ENCODE assay signal across 24 cellular contexts in the genomic region with DNA sequence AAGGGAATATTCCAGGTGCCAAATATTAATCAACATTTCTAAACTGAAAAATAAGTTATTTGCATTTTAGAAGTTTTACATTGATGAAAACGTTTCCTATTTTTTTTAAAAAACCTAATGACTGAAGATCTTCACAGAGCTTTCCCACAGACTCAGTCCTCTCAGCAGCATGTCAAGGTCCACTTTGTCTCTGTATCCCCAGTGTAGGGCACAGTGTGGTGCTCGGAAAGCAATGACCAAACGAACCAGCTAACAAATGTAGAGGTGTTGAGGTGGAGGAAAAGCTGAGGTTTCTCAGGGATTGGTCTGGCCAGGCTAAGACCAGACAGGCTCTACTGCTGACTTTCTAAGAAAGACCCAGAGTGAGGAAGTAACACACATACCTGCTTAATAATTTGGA.
"Had no signal": no experiment of that assay in that cellular context is flagged by ENCODE, and none has a peak within 500 bp of the region (broad histone marks: within the 10 kb centered on the region; RNA-seq: fewer than 3 reads in every experiment).

No MANE protein-coding gene starts in this region.

- DNase-seq: activated CD4-positive, alpha-beta memory T cell treated with anti-CD3 and anti-CD28 coated beads for 36 hours; activated CD4-positive, alpha-beta T cell treated with anti-CD3 and anti-CD28 coated beads for 1 hour; activated CD4-positive, alpha-beta T cell treated with anti-CD3 and anti-CD28 coated beads, Interleukin-2, amount 10 ng/mL, durations not matched to agents 24 days and 14 days; activated CD8-positive, alpha-beta memory T cell treated with anti-CD3 and anti-CD28 coated beads for 24 hours; activated gamma-delta T cell; activated T-cell treated with anti-CD3 and anti-CD28 coated beads, Interleukin-2, amount 50 U/mL, for 48 hours; brain microvascular endothelial cell; KBM-7; NCI-H1048; NCI-H1417; NCI-H1930; NCI-H2171 treated with DMSO at 0.1 percent for 48 hours; NCI-H226; NCI-H526; PC-3; SHP77 had no signal

- H3K36me3 Mint-ChIP-seq: activated CD4-positive, alpha-beta memory T cell treated with anti-CD3 and anti-CD28 coated beads for 36 hours; activated naive CD8-positive, alpha-beta T cell had no signal

- H3K27ac ChIP-seq: brain microvascular endothelial cell, cardiac muscle cell, SJSA1 had no signal

- H3K27ac Mint-ChIP-seq: activated CD4-positive, alpha-beta memory T cell treated with anti-CD3 and anti-CD28 coated beads for 36 hours; activated CD4-positive, alpha-beta T cell treated with anti-CD3 and anti-CD28 coated beads, Interleukin-2, amount 10 ng/mL, durations not matched to agents 24 days and 14 days; activated naive CD4-positive, alpha-beta T cell treated with anti-CD3 and anti-CD28 coated beads for 36 hours; activated naive CD8-positive, alpha-beta T cell; activated T-helper 17 cell treated with anti-CD3 and anti-CD28 coated beads, Interleukin-2, amount 50 U/mL, for 72 hours; T-helper 1 cell treated with Interleukin-12 subunit alpha and Interleukin-12 subunit beta and Interleukin-4 antibody, amounts not matched to agents 30 μg/mL and 1 μg/mL, for 36 hours; WTC11 had no signal

- ATAC-seq: activated T-helper 17 cell treated with anti-CD3 and anti-CD28 coated beads, Interleukin-2, amount 50 U/mL, for 72 hours; PC-3; WTC11 had no signal

- H3K4me3 ChIP-seq: cardiac muscle cell, SJSA1 had no signal

- H3K4me1 Mint-ChIP-seq: activated T-helper 17 cell treated with anti-CD3 and anti-CD28 coated beads, Interleukin-2, amount 50 U/mL, for 72 hours had no signal

- H3K4me3 Mint-ChIP-seq: activated CD4-positive, alpha-beta T cell treated with anti-CD3 and anti-CD28 coated beads, Interleukin-2, amount 10 ng/mL, durations not matched to agents 24 days and 14 days; activated naive CD8-positive, alpha-beta T cell; activated T-helper 17 cell treated with anti-CD3 and anti-CD28 coated beads, Interleukin-2, amount 50 U/mL, for 72 hours; T-helper 1 cell treated with Interleukin-12 subunit alpha and Interleukin-12 subunit beta and Interleukin-4 antibody, amounts not matched to agents 30 μg/mL and 1 μg/mL, for 36 hours; WTC11 had no signal

- FAIRE-seq: RCC 7860 had no signal

- H3K9me3 ChIP-seq: SJSA1 had no signal

- H3K27me3 ChIP-seq: brain microvascular endothelial cell, cardiac muscle cell had no signal

- H3K4me1 ChIP-seq: SJSA1 had no signal

- H3K9me3 Mint-ChIP-seq: activated CD4-positive, alpha-beta memory T cell treated with anti-CD3 and anti-CD28 coated beads for 36 hours; activated CD4-positive, alpha-beta T cell treated with anti-CD3 and anti-CD28 coated beads, Interleukin-2, amount 10 ng/mL, durations not matched to agents 24 days and 14 days; activated naive CD4-positive, alpha-beta T cell treated with anti-CD3 and anti-CD28 coated beads for 36 hours; activated T-helper 17 cell treated with anti-CD3 and anti-CD28 coated beads, Interleukin-2, amount 50 U/mL, for 72 hours; T-helper 1 cell treated with Interleukin-12 subunit alpha and Interleukin-12 subunit beta and Interleukin-4 antibody, amounts not matched to agents 30 μg/mL and 1 μg/mL, for 36 hours had no signal

- H3K36me3 ChIP-seq: brain microvascular endothelial cell, cardiac muscle cell, SJSA1 had no signal
